Comparison of ENCODE assay signal across 32 cellular contexts in the genomic region with DNA sequence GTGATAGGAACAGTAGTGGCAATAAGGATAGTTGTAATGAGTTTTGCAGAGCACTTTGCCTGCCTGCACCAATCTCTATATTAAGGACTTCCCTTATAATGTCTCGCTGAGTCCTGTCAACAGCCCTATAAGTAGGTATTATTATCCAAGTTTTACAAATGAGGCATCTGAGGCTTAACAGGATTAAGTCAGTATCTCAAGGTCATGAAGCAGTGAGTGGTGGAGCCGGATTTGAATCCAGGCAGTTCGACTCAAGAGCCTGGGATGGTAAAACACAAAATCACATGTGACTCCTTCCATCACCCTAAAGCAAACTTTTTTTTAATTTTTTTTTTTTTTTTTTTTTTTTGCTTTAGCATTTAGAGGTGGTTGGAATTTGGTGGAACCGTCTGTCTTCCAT.
"Had no signal": no experiment of that assay in that cellular context is flagged by ENCODE, and none has a peak within 500 bp of the region (broad histone marks: within the 10 kb centered on the region; RNA-seq: fewer than 3 reads in every experiment).

No MANE protein-coding gene starts in this region.

- H3K36me3 Mint-ChIP-seq: activated CD8-positive, alpha-beta memory T cell treated with anti-CD3 and anti-CD28 coated beads, Interleukin-2, amount 10 ng/mL, durations not matched to agents 7 days and 5 days; activated naive CD4-positive, alpha-beta T cell treated with anti-CD3 and anti-CD28 coated beads, Interleukin-2, amount 10 ng/mL, durations not matched to agents 7 days and 5 days; activated naive CD8-positive, alpha-beta T cell treated with anti-CD3 and anti-CD28 coated beads for 36 hours had no signal

- H3K4me1 Mint-ChIP-seq: activated CD4-positive, alpha-beta memory T cell treated with anti-CD3 and anti-CD28 coated beads, Interleukin-2, amount 10 ng/mL, durations not matched to agents 7 days and 5 days; activated CD8-positive, alpha-beta memory T cell treated with anti-CD3 and anti-CD28 coated beads, Interleukin-2, amount 10 ng/mL, durations not matched to agents 7 days and 5 days; activated naive CD4-positive, alpha-beta T cell treated with anti-CD3 and anti-CD28 coated beads, Interleukin-2, amount 10 ng/mL, durations not matched to agents 7 days and 5 days; activated naive CD8-positive, alpha-beta T cell treated with anti-CD3 and anti-CD28 coated beads for 36 hours had no signal

- H3K27me3 Mint-ChIP-seq: activated CD4-positive, alpha-beta memory T cell treated with anti-CD3 and anti-CD28 coated beads, Interleukin-2, amount 10 ng/mL, durations not matched to agents 7 days and 5 days; activated CD8-positive, alpha-beta memory T cell treated with anti-CD3 and anti-CD28 coated beads, Interleukin-2, amount 10 ng/mL, durations not matched to agents 7 days and 5 days; activated naive CD8-positive, alpha-beta T cell treated with anti-CD3 and anti-CD28 coated beads for 36 hours had no signal

- H3K27ac Mint-ChIP-seq: activated CD4-positive, alpha-beta memory T cell treated with anti-CD3 and anti-CD28 coated beads, Interleukin-2, amount 10 ng/mL, durations not matched to agents 7 days and 5 days; activated CD8-positive, alpha-beta memory T cell treated with anti-CD3 and anti-CD28 coated beads, Interleukin-2, amount 10 ng/mL, durations not matched to agents 7 days and 5 days; activated naive CD4-positive, alpha-beta T cell treated with anti-CD3 and anti-CD28 coated beads, Interleukin-2, amount 10 ng/mL, durations not matched to agents 7 days and 5 days; activated naive CD8-positive, alpha-beta T cell treated with anti-CD3 and anti-CD28 coated beads for 36 hours had no signal

- H3K27me3 ChIP-seq: brain microvascular endothelial cell had no signal

- H3K4me3 Mint-ChIP-seq: activated CD4-positive, alpha-beta memory T cell treated with anti-CD3 and anti-CD28 coated beads, Interleukin-2, amount 10 ng/mL, durations not matched to agents 7 days and 5 days; activated CD8-positive, alpha-beta memory T cell treated with anti-CD3 and anti-CD28 coated beads, Interleukin-2, amount 10 ng/mL, durations not matched to agents 7 days and 5 days; activated naive CD4-positive, alpha-beta T cell treated with anti-CD3 and anti-CD28 coated beads, Interleukin-2, amount 10 ng/mL, durations not matched to agents 7 days and 5 days; activated naive CD8-positive, alpha-beta T cell treated with anti-CD3 and anti-CD28 coated beads for 36 hours had no signal

- H2AFZ ChIP-seq: PC-9 had no signal

- H3K4me2 ChIP-seq: KMS-11, PC-9 had no signal

- H3K9me3 Mint-ChIP-seq: activated CD4-positive, alpha-beta memory T cell treated with anti-CD3 and anti-CD28 coated beads, Interleukin-2, amount 10 ng/mL, durations not matched to agents 7 days and 5 days; activated naive CD4-positive, alpha-beta T cell treated with anti-CD3 and anti-CD28 coated beads, Interleukin-2, amount 10 ng/mL, durations not matched to agents 7 days and 5 days; activated naive CD8-positive, alpha-beta T cell treated with anti-CD3 and anti-CD28 coated beads for 36 hours had no signal

- DNase-seq: activated CD4-positive, alpha-beta memory T cell treated with anti-CD3 and anti-CD28 coated beads, Interleukin-2, amount 10 ng/mL, durations not matched to agents 7 days and 5 days; activated CD4-positive, alpha-beta T cell treated with anti-CD3 and anti-CD28 coated beads for 1 hour; activated CD4-positive, alpha-beta T cell treated with anti-CD3 and anti-CD28 coated beads for 48 hours; activated CD4-positive, CD25-positive, alpha-beta regulatory T cell; activated CD8-positive, alpha-beta memory T cell treated with anti-CD3 and anti-CD28 coated beads for 24 hours; activated CD8-positive, alpha-beta memory T cell treated with anti-CD3 and anti-CD28 coated beads, Interleukin-2, amount 10 ng/mL, durations not matched to agents 7 days and 5 days; activated CD8-positive, alpha-beta memory T cell treated with anti-CD3 and anti-CD28 coated beads, Interleukin-2, amount 50 U/mL, for 48 hours; activated effector memory CD4-positive, alpha-beta T cell treated with Interleukin-2 at 50 U/mL for 16 hours; activated naive CD4-positive, alpha-beta T cell treated with anti-CD3 and anti-CD28 coated beads, Interleukin-2, amount 10 ng/mL, durations not matched to agents 7 days and 5 days; activated naive CD8-positive, alpha-beta T cell treated with anti-CD3 and anti-CD28 coated beads for 36 hours; activated T-cell treated with anti-CD3 and anti-CD28 coated beads, Interleukin-2, amount 50 U/mL, for 48 hours; amniotic stem cell; aorta; brain microvascular endothelial cell; central memory CD4-positive, alpha-beta T cell; MM.1S; MV-4-11; NCI-H1092; NCI-H1436 treated with DMSO at 0.1 percent for 48 hours; NCI-H1694 treated with DMSO at 0.1 percent for 48 hours; NCI-H2029; NCI-H345; NCI-H526 treated with DMSO at 0.1 percent for 48 hours; NK-92 treated with Interleukin-12 subunit alpha and Interleukin-12 subunit beta, amount 100 ng/mL, for 24 hours; PC-9; Right ventricle myocardium superior; SW 1271; T-helper 1 cell; T-helper 2 cell; T-helper 9 cell had no signal

- H3K4me3 ChIP-seq: PC-9 had no signal

- H3K9ac ChIP-seq: KMS-11 had no signal

- H3K27ac ChIP-seq: brain microvascular endothelial cell, KMS-11, PC-9, VCaP had no signal

- H3K36me3 ChIP-seq: brain microvascular endothelial cell had no signal

- ATAC-seq: activated CD8-positive, alpha-beta memory T cell treated with anti-CD3 and anti-CD28 coated beads, Interleukin-2, amount 10 ng/mL, durations not matched to agents 7 days and 5 days had no signal
